12 cellular contexts compared by ENCODE assay signal in genomic region chr4:140691369-140691768, GRCh38.
DNase-seq lines count a peak whose midpoint lies in the region; TF ChIP-seq lines count a peak whose summit lies in the region.
"Had no signal": no experiment of that assay in that cellular context is flagged by ENCODE, and none has a peak within 500 bp of the region (broad histone marks: within the 10 kb centered on the region; RNA-seq: fewer than 3 reads in every experiment).

No MANE protein-coding gene starts in this region.

- H3K27ac ChIP-seq in iPS DF 6.9 (ENCODE audit: low read length), result no peak overlapping the region
- peak overlapping the region; percentile 21 for H3K27ac ChIP-seq in subcutaneous abdominal adipose tissue (ENCODE audit: low read depth, low read length)

- peak; percentile 38 for DNase-seq in LHCN-M2 (ENCODE audit: low read depth)
- DNase-seq in choroid plexus epithelial cell (ENCODE audit: low read depth), result peak; percentile 61
- peak; percentile 9 for DNase-seq in iPS DF 6.9 (ENCODE audit: low read depth, low spot score)
- no peak for DNase-seq in SW 1271 (lab: John Stamatoyannopoulos, UW)
- DNase-seq in DMS79 treated with DMSO at 0.1 percent for 48 hours (lab: John Stamatoyannopoulos, UW), result no peak
- DNase-seq in activated CD4-positive, alpha-beta T cell treated with anti-CD3 and anti-CD28 coated beads, Interleukin-2, amount 50 U/mL, for 1 hour, result no peak
- DNase-seq: activated CD8-positive, alpha-beta memory T cell treated with anti-CD3 and anti-CD28 coated beads, Interleukin-2, amount 50 U/mL, for 48 hours; islet precursor cell; NCI-H446 treated with DMSO at 0.1 percent for 48 hours; stimulated activated naive B cell treated with anti-CD40 and anti-IgM and Interleukin-4, amounts not matched to agents 10 μg/mL and 1 μg/mL and 100 μg/mL, for 72 hours had no signal

- no CpG with 5 or more reads among the region's 2 CpGs for WGBS in iPS DF 6.9 (ENCODE audit: insufficient coverage, insufficient read length)

- H3K36me3 ChIP-seq in iPS DF 6.9 (ENCODE audit: control insufficient read depth, insufficient read depth, low read length) (no peaks in the 10 kb centered on the region), subcutaneous abdominal adipose tissue (ENCODE audit: control insufficient read depth in 5 of 5, insufficient read depth in 5 of 5, low read length in 5 of 5) (peaks cover 0 to 4% (median 0%) of the 10 kb centered on the region in 5 donors)

- H3K9ac ChIP-seq in subcutaneous abdominal adipose tissue (ENCODE audit: low read length in 5 of 5), result peak overlapping the region in 2 of 5 donors; percentile 2 to 7

- H3K4me1 ChIP-seq in iPS DF 6.9 (ENCODE audit: control insufficient read depth, insufficient read depth, low read length) (no peaks in the 10 kb centered on the region), subcutaneous abdominal adipose tissue (ENCODE audit: control insufficient read depth in 5 of 5, insufficient read depth in 5 of 5, low read length in 5 of 5) (peaks cover 0 to 44% (median 33%) of the 10 kb centered on the region in 5 donors)

- H3K9me3 ChIP-seq in iPS DF 6.9 (ENCODE audit: control insufficient read depth, insufficient read depth, low read length), result no peaks in the 10 kb centered on the region
- H3K9me3 ChIP-seq in subcutaneous abdominal adipose tissue (ENCODE audit: control insufficient read depth in 5 of 5, low read length in 5 of 5), result no peaks in the 10 kb centered on the region

- H3K27me3 ChIP-seq in iPS DF 6.9 (ENCODE audit: control insufficient read depth, insufficient read depth, low read length) (peaks cover 13% of the 10 kb centered on the region), subcutaneous abdominal adipose tissue (ENCODE audit: control insufficient read depth in 5 of 5, insufficient read depth in 4 of 5, low read length in 5 of 5) (no peaks in the 10 kb centered on the region)

- H3K4me3 ChIP-seq in choroid plexus epithelial cell (ENCODE audit: low read depth, low read length) (no peak overlapping the region), iPS DF 6.9 (ENCODE audit: low read length) (no peak overlapping the region), subcutaneous abdominal adipose tissue (ENCODE audit: low read depth in 1 of 5, low read length in 5 of 5) (no peak overlapping the region)
- H3K4me3 ChIP-seq: skin epidermis had no signal

- TF ChIP-seq CTCF in choroid plexus epithelial cell (conservative IDR thresholded peaks at IDR 0.05; ENCODE audit: low read depth, low read length), result no peak

Comparison
In these comparisons a context has a peak if more than half of its experiments do, and no peak if none do; other contexts are left out.
1. DNase-seq: peak in LHCN-M2 (single experiment), choroid plexus epithelial cell (single experiment) and iPS DF 6.9 (single experiment); none in SW 1271 (0 of 2), DMS79 treated with DMSO at 0.1 percent for 48 hours (single experiment) and activated CD4-positive, alpha-beta T cell treated with anti-CD3 and anti-CD28 coated beads, Interleukin-2, amount 50 U/mL, for 1 hour (single experiment).